8 cellular contexts compared by ENCODE assay signal in genomic region chr6:30556964-30557682, GRCh38. TPM values are rescaled to one million over a fixed set of nuclear protein-coding genes. Genes with fewer than 3 reads are reported as not detected.
A peak's percentile ranks its signal among the peaks of the same experiment; 100 is the strongest.
DNase-seq lines count a peak whose midpoint lies in the region; TF ChIP-seq lines count a peak whose summit lies in the region.

Gene PRR3, plus strand, starts transcription at chr6:30557295. Its CDS starts 50 bp downstream, at chr6:30557345.

- H3K79me2 ChIP-seq in neural progenitor cell (ENCODE audit: low read depth): peaks cover 46% of the 10 kb centered on the region

- H4K20me1 ChIP-seq in neural progenitor cell (ENCODE audit: low read depth): peaks cover 16% of the 10 kb centered on the region

- H3K36me3 ChIP-seq in neural progenitor cell: peaks cover 6% of the 10 kb centered on the region

- peak within 1 kb of the TSS; percentile 98 for H2AFZ ChIP-seq in neural progenitor cell (replicated peaks)

- TF ChIP-seq CTCF in LNCaP clone FGC (IDR thresholded peaks at IDR 0.05; ENCODE audit: control insufficient read depth, extremely low read depth, insufficient read depth) (no peak), RWPE1 (conservative IDR thresholded peaks at IDR 0.05; ENCODE audit: low read depth) (no peak), fibroblast of villous mesenchyme (IDR thresholded peaks at IDR 0.05; ENCODE audit: insufficient read depth, low read depth, low read length) (no peak), neural progenitor cell (IDR thresholded peaks at IDR 0.05) (no peak)

- H3K9ac ChIP-seq in neural progenitor cell: peak within 1 kb of the TSS; percentile 58

- H3K27me3 ChIP-seq in neural progenitor cell: no peaks in the 10 kb centered on the region

- peaks cover 6% of the 10 kb centered on the region for H3K4me1 ChIP-seq in neural progenitor cell

- H3K4me3 Mint-ChIP-seq in neural progenitor cell: peak within 1 kb of the TSS; percentile 99

- peaks cover 26% of the 10 kb centered on the region for H3F3A ChIP-seq in neural progenitor cell (ENCODE audit: low read depth)

- H3K4me2 ChIP-seq in neural progenitor cell: peak within 1 kb of the TSS; percentile 84

- H3K27ac ChIP-seq in RWPE1 (peak within 1 kb of the TSS; percentile 95), neural progenitor cell (peak within 1 kb of the TSS; percentile 85)

- peaks cover 23% of the 10 kb centered on the region for H3K36me3 Mint-ChIP-seq in neural progenitor cell

- H3K27ac Mint-ChIP-seq in neural progenitor cell: peak within 1 kb of the TSS; percentile 100

- DNase-seq in ELR (ENCODE audit: low read depth) (peak; percentile 91), GOT3 (lab: John Stamatoyannopoulos, UW) (peak; percentile 66), LNCaP clone FGC (ENCODE audit: low read depth) (peak; percentile 79), RWPE1 (ENCODE audit: low spot score) (peak; percentile 59), fibroblast of villous mesenchyme (ENCODE audit: low read depth) (peak; percentile 92), neural progenitor cell (ENCODE audit: low spot score) (peak; percentile 92), superior temporal gyrus (ENCODE audit: extremely low spot score) (peak; percentile 99)
- peak; percentile 62 for DNase-seq in activated effector memory CD4-positive, alpha-beta T cell treated with Interleukin-2 at 50 U/mL for 16 hours

- H3K9me3 Mint-ChIP-seq in neural progenitor cell: no peaks in the 10 kb centered on the region

- peak within 1 kb of the TSS; percentile 86 for H3K4me3 ChIP-seq in LNCaP clone FGC (ENCODE audit: low read depth, low read length)
- H3K4me3 ChIP-seq in fibroblast of villous mesenchyme (ENCODE audit: low read depth, low read length): peak within 1 kb of the TSS; percentile 100
- H3K4me3 ChIP-seq in neural progenitor cell: peak within 1 kb of the TSS; percentile 87

- H3K4me1 Mint-ChIP-seq in neural progenitor cell: peaks cover 23% of the 10 kb centered on the region

- CTCF ChIA-PET in RWPE1 (lab: Yijun Ruan, JAX): interaction anchor here (1.1 kb wide), 1 partner anchor 16 kb away, joined by 3 read pairs; no protein-coding TSS in a partner anchor

- POLR2A ChIA-PET in RWPE1 (lab: Yijun Ruan, JAX; ENCODE audit: low non-redundant PET): interaction anchor here (1.3 kb wide), 1 partner anchor 14 kb away, joined by 4 read pairs; the partner anchor contains the start of gene ABCF1

- peaks cover 3% of the 10 kb centered on the region for H3K27me3 Mint-ChIP-seq in neural progenitor cell (ENCODE audit: insufficient read depth, low read depth)

- no peaks in the 10 kb centered on the region for H3K9me3 ChIP-seq in neural progenitor cell (ENCODE audit: low read depth)

RNA-seq across cellular contexts. Expression of gene PRR3, which starts in this region (rescaled TPM):
- total RNA-seq in fibroblast of villous mesenchyme: 5.8 and 6.0 TPM in 2 replicates
- 13.7 and 18.6 TPM in 2 replicates for total RNA-seq in neural progenitor cell (ENCODE audit: low replicate concordance)

Comparison
In these comparisons a context has a peak if more than half of its experiments do, and no peak if none do; other contexts are left out.
1. Peak in every context shown above with its lines: DNase-seq, H3K4me3 ChIP-seq and H3K27ac ChIP-seq.